ENCODE assay signal across 14 cellular contexts in the genomic region with DNA sequence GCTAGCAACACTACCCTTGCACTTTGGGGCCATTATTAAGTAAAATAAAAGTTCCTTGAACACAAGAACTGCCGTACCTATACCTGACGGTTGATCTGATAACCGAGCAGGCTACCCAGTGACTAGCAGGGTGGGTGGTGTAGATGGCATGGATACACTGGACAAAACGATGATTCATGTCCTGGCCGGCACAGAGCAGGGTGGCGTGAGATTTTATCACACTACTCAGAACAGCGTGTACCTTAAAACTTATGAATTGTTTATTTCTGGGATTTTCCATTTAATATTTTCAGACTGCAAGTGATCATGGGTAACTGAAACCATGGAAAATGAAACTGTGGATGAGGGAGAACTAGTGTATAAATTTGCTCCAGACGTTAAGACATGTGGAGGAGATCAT. TPM values are rescaled to one million over a fixed set of nuclear protein-coding genes. Genes with fewer than 3 reads are reported as not detected.
A peak's percentile ranks its signal among the peaks of the same experiment; 100 is the strongest.
DNase-seq lines count a peak whose midpoint lies in the region; ATAC-seq, FAIRE-seq and TF ChIP-seq lines count a peak whose summit lies in the region.
"Had no signal": no experiment of that assay in that cellular context is flagged by ENCODE, and none has a peak within 500 bp of the region (broad histone marks: within the 10 kb centered on the region; RNA-seq: fewer than 3 reads in every experiment).

No MANE protein-coding gene starts in this region.

- no peaks in the 10 kb centered on the region for H4K20me1 ChIP-seq in keratinocyte (ENCODE audit: control insufficient read depth, extremely low read depth, insufficient read depth, low read length)

- H3K4me3 ChIP-seq in A549 (no peak overlapping the region), LNCaP clone FGC (ENCODE audit: low read depth, low read length) (no peak overlapping the region), cardiac fibroblast (replicated peaks in 1 of 2; ENCODE audit: low read depth in 2 of 2, low read length in 2 of 2) (no peak overlapping the region), keratinocyte (ENCODE audit: control insufficient read depth in 2 of 3, extremely low read depth in 1 of 3, insufficient read depth in 2 of 3, low read depth in 1 of 3, low read length in 3 of 3) (no peak overlapping the region)

- no peak for DNase-seq in A549 (ENCODE audit: low read depth in 1 of 2, low spot score in 1 of 2)
- DNase-seq in LNCaP clone FGC (ENCODE audit: low read depth), result peak; percentile 67
- peak; percentile 20 to 66 for DNase-seq in cardiac fibroblast (ENCODE audit: low read depth in 2 of 2)
- no peak for DNase-seq in keratinocyte (ENCODE audit: low read depth, low spot score)
- DNase-seq in NCI-H748 (lab: John Stamatoyannopoulos, UW; ENCODE audit: unreplicated experiment), result no peak
- DNase-seq in NCI-H1930 (lab: John Stamatoyannopoulos, UW), result no peak
- DNase-seq: activated CD8-positive, alpha-beta T cell treated with anti-CD3 and anti-CD28 coated beads, Interleukin-2, amount 10 ng/mL, durations not matched to agents 7 days and 5 days; activated gamma-delta T cell; KG1; NCI-H187; NCI-H69 had no signal

- H3K79me2 ChIP-seq in keratinocyte (ENCODE audit: control insufficient read depth, insufficient read depth, low read length), result no peaks in the 10 kb centered on the region

- H3K4me2 ChIP-seq in A549 (peak overlapping the region; percentile 38), keratinocyte (ENCODE audit: control insufficient read depth, extremely low read depth, insufficient read depth, low read depth, low read length) (peak overlapping the region; percentile 31)

- no peaks in the 10 kb centered on the region for H3K27me3 ChIP-seq in keratinocyte (ENCODE audit: control insufficient read depth, extremely low read depth, insufficient read depth, low read length)

- TF ChIP-seq CTCF in A549 (IDR thresholded peaks at IDR 0.05), result no peak
- TF ChIP-seq CTCF in LNCaP clone FGC (IDR thresholded peaks at IDR 0.05; ENCODE audit: control insufficient read depth, extremely low read depth, insufficient read depth), result no peak
- TF ChIP-seq CTCF in cardiac fibroblast (IDR thresholded peaks at IDR 0.05; ENCODE audit: low read depth, low read length), result no peak
- TF ChIP-seq CTCF in keratinocyte (optimal IDR thresholded peaks at IDR 0.05 in 1 of 3, IDR thresholded peaks at IDR 0.05 in 1 of 3, conservative IDR thresholded peaks at IDR 0.05 in 1 of 3; ENCODE audit: extremely low read depth in 1 of 3, insufficient read depth in 2 of 3, low read length in 3 of 3), result no peak

- dilution Hi-C loops in keratinocyte (cut with MboI; ENCODE audit: extremely low pct_ligation_motif_present, low sequenced_read_pairs), result no loop called here

- no peak for TF ChIP-seq RAD21 in A549 (conservative IDR thresholded peaks at IDR 0.05 in 1 of 2, IDR thresholded peaks at IDR 0.05 in 1 of 2)

- H3K9me1 ChIP-seq in keratinocyte (ENCODE audit: control insufficient read depth, extremely low read depth, insufficient read depth, low read length), result no peaks in the 10 kb centered on the region

- H3K9me3 ChIP-seq in A549 (0 out of 3 replicates have a peak, but pooled peaks cover 5% of the 10 kb centered on the region), keratinocyte (ENCODE audit: control insufficient read depth, low read depth, low read length) (no peaks in the 10 kb centered on the region)

- CTCF ChIA-PET in A549 (lab: Yijun Ruan, JAX), result interaction anchor here (1.3 kb wide), 1 partner anchor 28 kb away, joined by 5 read pairs; no protein-coding TSS in a partner anchor

- no peak for TF ChIP-seq EP300 in A549 (IDR thresholded peaks at IDR 0.05)

- TF ChIP-seq POLR2A in A549 (IDR thresholded peaks at IDR 0.05; ENCODE audit: low read length), result no peak

- POLR2A ChIA-PET in A549 (lab: Yijun Ruan, JAX), result no interaction called here

- peak overlapping the region; percentile 41 for H2AFZ ChIP-seq in keratinocyte (ENCODE audit: control insufficient read depth, low read length)

- no peak overlapping the region for H3K9ac ChIP-seq in keratinocyte (ENCODE audit: control insufficient read depth, extremely low read depth, insufficient read depth, low read length)

- WGBS in A549 (ENCODE audit: missing lambda C conversion rate), result 51% methylated on average over 8 of the region's 8 CpGs

- H3K36me3 ChIP-seq in keratinocyte (ENCODE audit: control insufficient read depth in 2 of 2, extremely low read depth in 1 of 2, insufficient read depth in 2 of 2, low read length in 2 of 2), result no peaks in the 10 kb centered on the region

- FAIRE-seq in A549 (lab: Jason Lieb, UNC) (no peak), keratinocyte (lab: Jason Lieb, UNC) (no peak)
- FAIRE-seq: D721Med had no signal

- H3K4me1 ChIP-seq in A549, result peaks cover 23% of the 10 kb centered on the region
- H3K4me1 ChIP-seq in keratinocyte (ENCODE audit: control insufficient read depth, extremely low read depth, insufficient read depth, low read length), result peaks cover 30% of the 10 kb centered on the region

- H3K27ac ChIP-seq in A549, result peak overlapping the region in 1 of 2 experiments; percentile 51; a peak in 1 of 6 replicates
- H3K27ac ChIP-seq in keratinocyte (ENCODE audit: control insufficient read depth, insufficient read depth, low read length), result no peak overlapping the region

- ATAC-seq in A549, result peak in 1 of 2 experiments; percentile 66; a peak in 3 of 6 replicates
- ATAC-seq in HG03045 (IDR thresholded peaks at IDR 0.05; ENCODE audit: unreplicated experiment), result no peak
- no peak for ATAC-seq in GM18511 (IDR thresholded peaks at IDR 0.05; ENCODE audit: unreplicated experiment)
- ATAC-seq: activated CD8-positive, alpha-beta T cell treated with anti-CD3 and anti-CD28 coated beads, Interleukin-2, amount 10 ng/mL, durations not matched to agents 7 days and 5 days had no signal

TF ChIP-seq in A549, 52 proteins besides CTCF, POLR2A, EP300 and RAD21:
- TF ChIP-seq EHMT2 (IDR thresholded peaks at IDR 0.05; ENCODE audit: low read depth) (no peak), CHD4 (IDR thresholded peaks at IDR 0.05; ENCODE audit: borderline replicate concordance) (no peak), PHF8 (IDR thresholded peaks at IDR 0.05; ENCODE audit: borderline replicate concordance, low read depth) (no peak), NR3C1 (IDR thresholded peaks at IDR 0.05) (no peak), TFCP2L1 (CRISPR knock-in tag; IDR thresholded peaks at IDR 0.05) (no peak)

RNA-seq across cellular contexts. Expression of gene MSI2, which starts 41.0 kb away (rescaled TPM):
- polyA plus RNA-seq in A549 (2011; rRNA removed) (44.4 and 47.5 TPM in 2 replicates), A549 (2017; fragmentation: RNase III; extraction: RNeasy Plus Mini Kit Qiagen cat#74134 plus additional on column Dnase treatment) (40.9 to 45.4 TPM (median 43.6 TPM) in 3 replicates), keratinocyte (16.7 to 25.0 TPM (median 22.3 TPM) in 3 replicates)
- 28.1 and 30.1 TPM in 2 replicates for polyA plus RNA-seq in A549 (2012; cell fraction: cytosol; rRNA removed)
- polyA plus RNA-seq in A549 (2012; cell fraction: nucleus; rRNA removed), result 24.4 and 31.1 TPM in 2 replicates
- polyA minus RNA-seq in A549 (2011; rRNA and poly(A)+ RNA removed), result 66.7 and 75.6 TPM in 2 replicates
- 46.5 TPM for polyA plus RNA-seq in keratinocyte (2011; ENCODE audit: low read depth)
- polyA plus RNA-seq in keratinocyte (2011; cell fraction: cytosol; rRNA removed), result 20.0 and 20.1 TPM in 2 replicates
- 28.1 and 29.8 TPM in 2 replicates for polyA plus RNA-seq in keratinocyte (2011; cell fraction: nucleus; rRNA removed)
- 8.6 and 20.8 TPM in 2 replicates for polyA plus RNA-seq in keratinocyte (2012; ENCODE audit: low replicate concordance)
- polyA minus RNA-seq in keratinocyte, result 40.1 to 47.9 TPM (median 44.0 TPM) in 3 replicates
- polyA minus RNA-seq in keratinocyte (2011; cell fraction: cytosol; rRNA and poly(A)+ RNA removed), result 18.0 TPM
- 25.6 and 50.9 TPM in 2 replicates for polyA minus RNA-seq in keratinocyte (2011; cell fraction: nucleus; rRNA and poly(A)+ RNA removed)

Comparison
In these comparisons a context has a peak if more than half of its experiments do, and no peak if none do; other contexts are left out.
1. DNase-seq: peak in LNCaP clone FGC (single experiment) and cardiac fibroblast (2 of 2); none in A549 (0 of 2), keratinocyte (single experiment), NCI-H748 (single experiment) and NCI-H1930 (0 of 2).